ENCODE assay signal across 9 cellular contexts in the genomic region with DNA sequence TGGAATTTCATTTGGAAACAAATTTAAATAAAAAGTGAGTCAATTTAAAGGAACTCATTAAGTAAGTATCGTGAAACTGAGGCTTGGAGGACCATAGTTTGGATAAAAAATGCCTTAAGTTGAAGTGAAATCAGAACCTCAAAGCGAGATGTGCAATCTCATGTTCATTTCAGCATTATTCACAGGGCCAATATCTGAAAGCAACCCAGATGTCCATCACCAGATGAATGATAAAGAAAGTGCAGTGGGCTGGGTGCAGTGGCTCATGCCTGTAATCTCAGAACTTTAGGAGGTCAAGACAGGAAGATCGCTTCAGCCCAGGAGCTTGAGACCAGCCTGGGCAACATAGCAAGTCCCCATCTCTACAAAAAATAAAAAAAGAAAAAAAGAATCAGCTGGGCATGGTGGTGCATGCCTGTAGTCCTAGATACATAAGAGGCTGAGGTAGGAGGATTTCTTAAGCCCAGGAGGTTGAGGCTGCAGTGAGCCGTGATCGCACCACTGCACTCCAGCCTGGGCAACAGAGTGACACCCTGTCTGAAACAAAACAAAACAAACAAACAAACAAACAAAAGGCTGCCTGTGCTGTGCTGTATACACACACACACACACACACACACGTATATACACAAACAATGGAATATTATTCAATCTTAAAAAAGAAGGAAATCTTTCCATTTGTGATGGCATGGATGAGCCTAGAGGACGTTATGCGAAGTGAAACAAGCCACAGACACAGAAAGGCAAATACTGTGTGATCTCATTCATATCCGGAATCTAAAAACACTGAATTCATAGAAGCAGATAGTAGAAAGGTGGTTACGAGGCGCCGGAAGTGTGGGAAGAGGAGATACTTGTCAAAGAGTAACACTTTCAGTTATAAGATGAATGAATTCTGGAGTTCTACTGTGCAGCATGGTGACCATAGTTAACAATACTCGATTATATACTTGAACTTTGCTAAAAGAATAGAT. TPM values are rescaled to one million over a fixed set of nuclear protein-coding genes. Genes with fewer than 3 reads are reported as not detected.
A peak's percentile ranks its signal among the peaks of the same experiment; 100 is the strongest.
DNase-seq lines count a peak whose midpoint lies in the region; ATAC-seq and TF ChIP-seq lines count a peak whose summit lies in the region.
"Had no signal": no experiment of that assay in that cellular context is flagged by ENCODE, and none has a peak within 500 bp of the region (broad histone marks: within the 10 kb centered on the region; RNA-seq: fewer than 3 reads in every experiment).

No MANE protein-coding gene starts in this region.

- CTCF ChIA-PET in PC-9 (lab: Charles Lee) = no interaction called here

- peaks cover 56% of the 10 kb centered on the region for H4K20me1 ChIP-seq in PC-9 (ENCODE audit: insufficient read depth)

- H3K27ac ChIP-seq in effector memory CD4-positive, alpha-beta T cell (ENCODE audit: insufficient read depth, low read length, poor library complexity, severe bottlenecking) = peak overlapping the region; percentile 26
- H3K27ac ChIP-seq in PC-9 = no peak overlapping the region

- no peak overlapping the region for H2AFZ ChIP-seq in PC-9

- TF ChIP-seq CTCF in GM13976 (IDR thresholded peaks at IDR 0.05; ENCODE audit: borderline replicate concordance, control extremely low read depth, extremely low read depth, insufficient read depth, missing control alignments) (no peak), PC-9 (conservative IDR thresholded peaks at IDR 0.05) (no peak)

- in situ Hi-C loops in GM13976 (cut with MboI; ENCODE audit: low sequenced_read_pairs, unreplicated experiment) = no loop called here

- peak overlapping the region; percentile 47 for H3K4me3 ChIP-seq in effector memory CD4-positive, alpha-beta T cell (ENCODE audit: insufficient read depth, low read depth, low read length, poor library complexity, severe bottlenecking)
- no peak overlapping the region for H3K4me3 ChIP-seq in PC-9

- H3K4me2 ChIP-seq in PC-9 = no peak overlapping the region

- no peaks in the 10 kb centered on the region for H3K27me3 ChIP-seq in effector memory CD4-positive, alpha-beta T cell (replicated peaks; ENCODE audit: control insufficient read depth, insufficient read depth, low read length, poor library complexity, severe bottlenecking)
- no peaks in the 10 kb centered on the region for H3K27me3 ChIP-seq in PC-9 (ENCODE audit: insufficient read depth, low read depth)

- ATAC-seq in HG02763 (IDR thresholded peaks at IDR 0.05; ENCODE audit: unreplicated experiment) (peak; percentile 79), SK-N-SH treated with all-trans-retinoic acid at 6 μM for 48 hours (no peak)

- no peaks in the 10 kb centered on the region for H3K9me3 ChIP-seq in effector memory CD4-positive, alpha-beta T cell (ENCODE audit: control insufficient read depth, low read length)
- H3K9me3 ChIP-seq in PC-9 (ENCODE audit: insufficient read depth, low read depth) = no peaks in the 10 kb centered on the region

- intact Hi-C loops in PC-9 (cut with micrococcal nuclease; ENCODE audit: unreplicated experiment) = no loop called here

- H3K4me1 ChIP-seq in effector memory CD4-positive, alpha-beta T cell (ENCODE audit: control insufficient read depth, insufficient read depth, low read length, poor library complexity, severe bottlenecking) = peaks cover 21% of the 10 kb centered on the region
- H3K4me1 ChIP-seq in PC-9 (replicated peaks; ENCODE audit: insufficient read depth) = no peaks in the 10 kb centered on the region

- H3K9me2 ChIP-seq in PC-9 (ENCODE audit: insufficient read depth) = no peaks in the 10 kb centered on the region

- no peaks in the 10 kb centered on the region for H3F3A ChIP-seq in PC-9 (ENCODE audit: insufficient read depth, low read depth)

- POLR2A ChIA-PET in PC-9 (lab: Charles Lee; ENCODE audit: unreplicated experiment) = no interaction called here

- H3K79me2 ChIP-seq in PC-9 (ENCODE audit: low read depth) = peaks cover 66% of the 10 kb centered on the region

- DNase-seq in GM13976 (ENCODE audit: low spot score) (peak; percentile 64), T-helper 22 cell (ENCODE audit: low read depth) (peak; percentile 26), NCI-H2081 treated with DMSO at 0.1 percent for 48 hours (lab: John Stamatoyannopoulos, UW) (no peak), PC-9 (no peak), ecto neural progenitor cell (ENCODE audit: low spot score) (no peak)
- peak; percentile 15 to 42 (median 33) for DNase-seq in effector memory CD4-positive, alpha-beta T cell
- DNase-seq: DMS79 treated with DMSO at 0.1 percent for 48 hours had no signal

- BruUV-seq in PC-9 (replicated peaks; lab: Mats Ljungman, UMichigan) = no TSS peak

- H3K36me3 ChIP-seq in effector memory CD4-positive, alpha-beta T cell (ENCODE audit: control insufficient read depth, insufficient read depth, low read length) = no peaks in the 10 kb centered on the region
- no peaks in the 10 kb centered on the region for H3K36me3 ChIP-seq in PC-9 (ENCODE audit: low read depth)

TF ChIP-seq in SK-N-SH treated with all-trans-retinoic acid at 6 μM for 48 hours, 23 proteins besides CTCF, POLR2A, EP300 and RAD21 (continues in another document):
- TF ChIP-seq RARB (CRISPR knock-in tag; IDR thresholded peaks at IDR 0.05) (no peak), CSRNP3 (CRISPR knock-in tag; IDR thresholded peaks at IDR 0.05) (no peak), CSDC2 (CRISPR knock-in tag; IDR thresholded peaks at IDR 0.05) (no peak), ZNF8 (CRISPR knock-in tag; IDR thresholded peaks at IDR 0.05) (no peak), PPARA (CRISPR knock-in tag; IDR thresholded peaks at IDR 0.05; ENCODE audit: borderline replicate concordance) (no peak), OSR1 (CRISPR knock-in tag; IDR thresholded peaks at IDR 0.05) (no peak), TCF4 (CRISPR knock-in tag; IDR thresholded peaks at IDR 0.05; ENCODE audit: borderline replicate concordance) (no peak), ZC3H10 (CRISPR knock-in tag; IDR thresholded peaks at IDR 0.05) (no peak), ISL1 (CRISPR knock-in tag; IDR thresholded peaks at IDR 0.05) (no peak), SNAI2 (CRISPR knock-in tag; IDR thresholded peaks at IDR 0.05) (no peak), BACH2 (CRISPR knock-in tag; IDR thresholded peaks at IDR 0.05; ENCODE audit: borderline replicate concordance) (no peak), CREB5 (CRISPR knock-in tag; IDR thresholded peaks at IDR 0.05; ENCODE audit: low read depth) (no peak), ZNF70 (CRISPR knock-in tag; IDR thresholded peaks at IDR 0.05) (no peak)
- TF ChIP-seq, protein P1, sequence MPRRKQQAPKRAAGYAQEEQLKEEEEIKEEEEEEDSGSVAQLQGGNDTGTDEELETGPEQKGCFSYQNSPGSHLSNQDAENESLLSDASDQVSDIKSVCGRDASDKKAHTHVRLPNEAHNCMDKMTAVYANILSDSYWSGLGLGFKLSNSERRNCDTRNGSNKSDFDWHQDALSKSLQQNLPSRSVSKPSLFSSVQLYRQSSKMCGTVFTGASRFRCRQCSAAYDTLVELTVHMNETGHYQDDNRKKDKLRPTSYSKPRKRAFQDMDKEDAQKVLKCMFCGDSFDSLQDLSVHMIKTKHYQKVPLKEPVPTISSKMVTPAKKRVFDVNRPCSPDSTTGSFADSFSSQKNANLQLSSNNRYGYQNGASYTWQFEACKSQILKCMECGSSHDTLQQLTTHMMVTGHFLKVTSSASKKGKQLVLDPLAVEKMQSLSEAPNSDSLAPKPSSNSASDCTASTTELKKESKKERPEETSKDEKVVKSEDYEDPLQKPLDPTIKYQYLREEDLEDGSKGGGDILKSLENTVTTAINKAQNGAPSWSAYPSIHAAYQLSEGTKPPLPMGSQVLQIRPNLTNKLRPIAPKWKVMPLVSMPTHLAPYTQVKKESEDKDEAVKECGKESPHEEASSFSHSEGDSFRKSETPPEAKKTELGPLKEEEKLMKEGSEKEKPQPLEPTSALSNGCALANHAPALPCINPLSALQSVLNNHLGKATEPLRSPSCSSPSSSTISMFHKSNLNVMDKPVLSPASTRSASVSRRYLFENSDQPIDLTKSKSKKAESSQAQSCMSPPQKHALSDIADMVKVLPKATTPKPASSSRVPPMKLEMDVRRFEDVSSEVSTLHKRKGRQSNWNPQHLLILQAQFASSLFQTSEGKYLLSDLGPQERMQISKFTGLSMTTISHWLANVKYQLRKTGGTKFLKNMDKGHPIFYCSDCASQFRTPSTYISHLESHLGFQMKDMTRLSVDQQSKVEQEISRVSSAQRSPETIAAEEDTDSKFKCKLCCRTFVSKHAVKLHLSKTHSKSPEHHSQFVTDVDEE (CRISPR knock-in tag; IDR thresholded peaks at IDR 0.05) = no peak

RNA-seq across cellular contexts. Expression of gene SH3RF3, which starts 14.5 kb away (rescaled TPM):
- total RNA-seq in PC-9 (2021) = 4.9 and 6.1 TPM in 2 replicates

Comparison
In these comparisons a context has a peak if more than half of its experiments do, and no peak if none do; other contexts are left out.
1. DNase-seq: peak in GM13976 (single experiment), T-helper 22 cell (single experiment) and effector memory CD4-positive, alpha-beta T cell (3 of 3); none in NCI-H2081 treated with DMSO at 0.1 percent for 48 hours (single experiment), PC-9 (0 of 2) and ecto neural progenitor cell (single experiment).